In the genomic region with DNA sequence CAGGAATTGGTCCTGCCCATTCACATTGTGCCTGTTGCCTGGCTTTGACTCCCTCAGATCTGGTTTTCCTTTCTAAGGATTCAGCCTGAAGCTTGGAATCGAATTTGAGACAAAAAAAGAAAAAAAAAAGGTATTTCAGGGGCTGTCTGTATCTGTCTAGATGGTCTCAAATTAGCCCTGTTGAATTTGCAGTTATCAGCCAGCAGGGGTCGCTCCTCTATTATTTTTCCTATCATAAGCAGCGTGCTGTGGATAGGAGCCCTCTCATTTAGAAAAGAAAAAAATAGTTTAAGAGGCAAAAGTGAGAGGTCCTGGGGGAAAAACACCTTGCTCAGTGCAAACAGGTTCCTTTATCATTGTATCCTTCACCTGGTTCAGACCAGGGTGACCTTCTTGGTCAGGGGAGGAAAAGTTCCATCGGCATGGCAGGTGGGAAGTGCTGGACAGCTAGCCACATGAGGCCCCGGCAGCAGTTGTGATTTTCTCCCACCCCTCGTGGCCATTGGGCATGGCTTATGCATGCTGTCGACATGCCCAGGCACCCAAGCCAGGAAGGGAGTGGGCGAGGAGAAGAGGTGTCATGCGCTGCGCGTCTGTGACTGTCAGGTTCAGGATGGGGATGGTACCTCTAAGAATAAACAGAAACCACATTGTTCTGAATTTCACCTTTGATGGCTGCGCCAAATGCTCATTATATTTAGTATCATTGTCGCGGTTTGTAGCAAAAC, we compare ENCODE assay signal across 2 cellular contexts.
TF ChIP-seq lines count a peak whose summit lies in the region.

No MANE protein-coding gene starts in this region.

TF ChIP-seq in H1, 55 proteins besides CTCF, POLR2A, EP300 and RAD21:
- TF ChIP-seq FOSL1 (IDR thresholded peaks at IDR 0.05; ENCODE audit: insufficient read depth, low read depth, low read length) (no peak), SIN3A (conservative IDR thresholded peaks at IDR 0.05 in 1 of 2, IDR thresholded peaks at IDR 0.05 in 1 of 2; ENCODE audit: low read depth in 1 of 2, low read length in 2 of 2) (no peak), GTF2F1 (IDR thresholded peaks at IDR 0.05; ENCODE audit: borderline replicate concordance, low read depth, low read length) (no peak), BRCA1 (IDR thresholded peaks at IDR 0.05; ENCODE audit: low read depth, low read length) (no peak), GABPA (IDR thresholded peaks at IDR 0.05; ENCODE audit: borderline replicate concordance, insufficient read depth, low read length) (no peak), MAFK (IDR thresholded peaks at IDR 0.05; ENCODE audit: low read depth, low read length) (no peak), CREB1 (IDR thresholded peaks at IDR 0.05) (no peak), EZH2 (IDR thresholded peaks at IDR 0.05; ENCODE audit: low read depth, low read length, severe bottlenecking) (no peak), SP4 (IDR thresholded peaks at IDR 0.05; ENCODE audit: low read length) (no peak)

TF ChIP-seq in HepG2, 621 proteins besides CTCF, POLR2A, EP300 and RAD21:
- TF ChIP-seq ZNF558 (CRISPR knock-in tag; IDR thresholded peaks at IDR 0.05; ENCODE audit: borderline replicate concordance) (no peak), TBX3 (IDR thresholded peaks at IDR 0.05; ENCODE audit: borderline replicate concordance) (no peak), ZNF614 (CRISPR knock-in tag; IDR thresholded peaks at IDR 0.05; ENCODE audit: borderline replicate concordance) (no peak), STAT5B (CRISPR knock-in tag; IDR thresholded peaks at IDR 0.05) (no peak), ZFX (CRISPR knock-in tag; IDR thresholded peaks at IDR 0.05; ENCODE audit: low read depth) (no peak), XRCC5 (optimal IDR thresholded peaks at IDR 0.05; ENCODE audit: low read length) (no peak), NAIF1 (CRISPR knock-in tag; IDR thresholded peaks at IDR 0.05; ENCODE audit: borderline replicate concordance) (no peak)
- TF ChIP-seq, protein P1, sequence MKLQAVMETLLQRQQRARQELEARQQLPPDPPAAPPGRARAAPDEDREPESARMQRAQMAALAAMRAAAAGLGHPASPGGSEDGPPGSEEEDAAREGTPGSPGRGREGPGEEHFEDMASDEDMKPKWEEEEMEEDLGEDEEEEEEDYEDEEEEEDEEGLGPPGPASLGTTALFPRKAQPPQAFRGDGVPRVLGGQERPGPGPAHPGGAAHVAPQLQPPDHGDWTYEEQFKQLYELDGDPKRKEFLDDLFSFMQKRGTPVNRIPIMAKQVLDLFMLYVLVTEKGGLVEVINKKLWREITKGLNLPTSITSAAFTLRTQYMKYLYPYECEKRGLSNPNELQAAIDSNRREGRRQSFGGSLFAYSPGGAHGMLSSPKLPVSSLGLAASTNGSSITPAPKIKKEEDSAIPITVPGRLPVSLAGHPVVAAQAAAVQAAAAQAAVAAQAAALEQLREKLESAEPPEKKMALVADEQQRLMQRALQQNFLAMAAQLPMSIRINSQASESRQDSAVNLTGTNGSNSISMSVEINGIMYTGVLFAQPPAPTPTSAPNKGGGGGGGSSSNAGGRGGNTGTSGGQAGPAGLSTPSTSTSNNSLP (IDR thresholded peaks at IDR 0.05; ENCODE audit: low read depth, low read length): no peak
- TF ChIP-seq, protein P2, sequence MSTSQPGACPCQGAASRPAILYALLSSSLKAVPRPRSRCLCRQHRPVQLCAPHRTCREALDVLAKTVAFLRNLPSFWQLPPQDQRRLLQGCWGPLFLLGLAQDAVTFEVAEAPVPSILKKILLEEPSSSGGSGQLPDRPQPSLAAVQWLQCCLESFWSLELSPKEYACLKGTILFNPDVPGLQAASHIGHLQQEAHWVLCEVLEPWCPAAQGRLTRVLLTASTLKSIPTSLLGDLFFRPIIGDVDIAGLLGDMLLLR (CRISPR knock-in tag; IDR thresholded peaks at IDR 0.05): no peak
